20 cellular contexts compared by ENCODE assay signal in the genomic region with DNA sequence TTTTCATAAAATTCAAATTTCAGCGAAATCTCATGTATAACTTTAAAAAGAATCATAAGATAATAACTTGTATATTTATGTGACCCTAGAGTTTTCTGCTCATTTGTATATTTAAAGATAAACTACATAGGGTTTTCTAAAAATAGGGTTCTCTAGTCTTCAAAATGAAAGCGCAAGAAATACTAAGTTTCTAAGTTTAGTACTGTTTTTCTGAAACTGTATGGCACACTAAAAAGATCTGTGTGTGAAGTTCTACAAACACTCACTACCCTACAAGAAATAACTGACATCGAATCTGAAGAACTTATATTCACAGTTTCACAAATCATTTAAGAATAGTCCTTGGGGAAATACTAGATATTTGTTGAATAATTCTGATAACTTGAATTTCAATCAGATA.
DNase-seq lines count a peak whose midpoint lies in the region; ATAC-seq, FAIRE-seq and TF ChIP-seq lines count a peak whose summit lies in the region.
"Had no signal": no experiment of that assay in that cellular context is flagged by ENCODE, and none has a peak within 500 bp of the region (broad histone marks: within the 10 kb centered on the region; RNA-seq: fewer than 3 reads in every experiment).

No MANE protein-coding gene starts in this region.

- peak; percentile 89 for ATAC-seq in GM18873 (IDR thresholded peaks at IDR 0.05; ENCODE audit: low FRiP score, unreplicated experiment)
- ATAC-seq in GM21529 (IDR thresholded peaks at IDR 0.05; ENCODE audit: unreplicated experiment): peak; percentile 72
- ATAC-seq in HG03039 (IDR thresholded peaks at IDR 0.05; ENCODE audit: unreplicated experiment): peak; percentile 68
- no peak for ATAC-seq in GM18505 (IDR thresholded peaks at IDR 0.05; ENCODE audit: unreplicated experiment)
- ATAC-seq: activated CD8-positive, alpha-beta T cell treated with anti-CD3 and anti-CD28 coated beads, Interleukin-2, amount 10 ng/mL, durations not matched to agents 7 days and 5 days; activated T-helper 17 cell treated with anti-CD3 and anti-CD28 coated beads, Interleukin-2, amount 50 U/mL, for 72 hours had no signal

- no peaks in the 10 kb centered on the region for H3K36me3 ChIP-seq in KMS-11 (ENCODE audit: insufficient read depth)
- H3K36me3 ChIP-seq: stomach, vagina had no signal

- in situ Hi-C loops in ACHN (cut with HindIII; ENCODE audit: low pct_ligation_motif_present, low pct_unique_long_range_greater_than_20kb, low sequenced_read_pairs): no loop called here

- no peak overlapping the region for H3K27ac ChIP-seq in KMS-11
- H3K27ac ChIP-seq: stomach, vagina had no signal

- DNase-seq in GM19239 (ENCODE audit: insufficient read length, low spot score): no peak
- DNase-seq in ACHN: no peak
- no peak for DNase-seq in foreskin melanocyte
- DNase-seq: activated CD8-positive, alpha-beta T cell treated with anti-CD3 and anti-CD28 coated beads, Interleukin-2, amount 10 ng/mL, durations not matched to agents 7 days and 5 days; caudate nucleus; effector CD8-positive, alpha-beta T cell; GOT3; hypothalamus; NCI-H187 treated with DMSO at 0.1 percent for 48 hours; stomach had no signal

- no peaks in the 10 kb centered on the region for H4K20me1 ChIP-seq in KMS-11 (ENCODE audit: insufficient read depth)

- 0 out of 2 replicates have a peak overlapping the region, but pooled peaks have one; percentile 9 for H2AFZ ChIP-seq in KMS-11 (ENCODE audit: low read depth)

- no peak overlapping the region for H3K9ac ChIP-seq in KMS-11

- TF ChIP-seq CTCF in KMS-11 (conservative IDR thresholded peaks at IDR 0.05; ENCODE audit: low read depth, low read length): no peak

- no peaks in the 10 kb centered on the region for H3K79me2 ChIP-seq in KMS-11 (ENCODE audit: insufficient read depth, low read depth)

- peak overlapping the region; percentile 42 for H3K4me2 ChIP-seq in KMS-11

- no peak for FAIRE-seq in GM19239 (lab: Jason Lieb, UNC)
- FAIRE-seq: D721Med, G401.6, RCC 7860 had no signal

- H3K4me3 ChIP-seq in KMS-11 (IDR thresholded peaks at IDR 0.05; ENCODE audit: insufficient read depth, low read depth, low read length): no peak overlapping the region
- H3K4me3 ChIP-seq: stomach, vagina had no signal

- no peaks in the 10 kb centered on the region for H3K27me3 ChIP-seq in KMS-11 (ENCODE audit: insufficient read depth, low read depth)
- H3K27me3 ChIP-seq: stomach, vagina had no signal

- peaks cover 15% of the 10 kb centered on the region for H3K4me1 ChIP-seq in KMS-11 (ENCODE audit: low read depth, poor library complexity, severe bottlenecking)
- H3K4me1 ChIP-seq: stomach, vagina had no signal

- no peak for TF ChIP-seq POLR2A in GM18505 (IDR thresholded peaks at IDR 0.05; ENCODE audit: borderline replicate concordance, extremely low read depth, insufficient read depth, insufficient read length)
